ENCODE assay signal across 26 cellular contexts in genomic region chr13:34361528-34361927, GRCh38.
DNase-seq lines count a peak whose midpoint lies in the region; ATAC-seq, FAIRE-seq and TF ChIP-seq lines count a peak whose summit lies in the region.
"Had no signal": no experiment of that assay in that cellular context is flagged by ENCODE, and none has a peak within 500 bp of the region (broad histone marks: within the 10 kb centered on the region; RNA-seq: fewer than 3 reads in every experiment).

No MANE protein-coding gene starts in this region.

- no peaks in the 10 kb centered on the region for H3K36me3 Mint-ChIP-seq in brain
- H3K36me3 Mint-ChIP-seq: natural killer cell treated with Interleukin-12 subunit alpha and Interleukin-12 subunit beta and Interleukin-15 and Interleukin-18, amount 100 ng/mL, for 72 hours had no signal

- H4K20me1 ChIP-seq in hepatocyte (ENCODE audit: insufficient read depth, poor library complexity, severe bottlenecking) = no peaks in the 10 kb centered on the region

- H3K9ac ChIP-seq in kidney (ENCODE audit: low read length in 2 of 2) = no peak overlapping the region

- H3K27me3 ChIP-seq in hepatocyte = no peaks in the 10 kb centered on the region
- H3K27me3 ChIP-seq in testis = no peaks in the 10 kb centered on the region
- H3K27me3 ChIP-seq: ascending aorta, uterus had no signal

- H3K36me3 ChIP-seq in hepatocyte (replicated peaks; ENCODE audit: insufficient read depth, low read depth) = no peaks in the 10 kb centered on the region
- no peaks in the 10 kb centered on the region for H3K36me3 ChIP-seq in testis (ENCODE audit: low read depth, missing control alignments)
- no peaks in the 10 kb centered on the region for H3K36me3 ChIP-seq in kidney (ENCODE audit: control insufficient read depth in 1 of 2, insufficient read depth in 2 of 2, low read length in 2 of 2)
- H3K36me3 ChIP-seq: ascending aorta, uterus had no signal

- H3K27ac ChIP-seq in hepatocyte (no peak overlapping the region), testis (no peak overlapping the region), kidney (ENCODE audit: low read depth in 2 of 2, low read length in 2 of 2) (no peak overlapping the region)
- H3K27ac ChIP-seq: ascending aorta, uterus, VCaP had no signal

- H3K4me2 ChIP-seq in hepatocyte = no peak overlapping the region

- no peaks in the 10 kb centered on the region for H3K79me2 ChIP-seq in hepatocyte

- no peak for ATAC-seq in GM18498 (IDR thresholded peaks at IDR 0.05; ENCODE audit: unreplicated experiment)
- ATAC-seq: natural killer cell treated with Interleukin-12 subunit alpha and Interleukin-12 subunit beta and Interleukin-15 and Interleukin-18, amount 100 ng/mL, for 72 hours; T-helper 17 cell had no signal

- H3K9me2 ChIP-seq in hepatocyte (replicated peaks; ENCODE audit: insufficient read depth) = no peaks in the 10 kb centered on the region

- H3K9me3 ChIP-seq in hepatocyte (ENCODE audit: low read depth) (no peaks in the 10 kb centered on the region), testis (no peaks in the 10 kb centered on the region), kidney (ENCODE audit: control insufficient read depth in 1 of 2, low read length in 2 of 2) (no peaks in the 10 kb centered on the region)
- H3K9me3 ChIP-seq: uterus had no signal

- 42% methylated on average over 3 of the region's 3 CpGs for WGBS in hepatocyte (ENCODE audit: low lambda C conversion rate, missing lambda C conversion rate)
- WGBS in testis, 2 donors = 44 to 51% methylated on average over 3 of the region's 3 CpGs

- H3K4me1 ChIP-seq in hepatocyte (ENCODE audit: insufficient read depth) = no peaks in the 10 kb centered on the region
- no peaks in the 10 kb centered on the region for H3K4me1 ChIP-seq in testis
- peaks cover 0 to 2% of the 10 kb centered on the region in 2 donors for H3K4me1 ChIP-seq in kidney (ENCODE audit: control insufficient read depth in 1 of 2, insufficient read depth in 1 of 2, low read depth in 1 of 2, low read length in 2 of 2)
- H3K4me1 ChIP-seq: uterus had no signal

- TF ChIP-seq POLR2A in testis (IDR thresholded peaks at IDR 0.05) = no peak

- H3K9me3 Mint-ChIP-seq in brain = peaks cover 0 to 3% (median 2%) of the 10 kb centered on the region in 5 experiments

- intact Hi-C loops in testis (cut with DNase I; ENCODE audit: low total_unique reads) (no loop called here), kidney (cut with DNase I) (no loop called here)

- DNase-seq in AG04449 (ENCODE audit: low read depth, low spot score) (peak; percentile 16), GM04503 (ENCODE audit: low read depth) (peak; percentile 65), hepatocyte (ENCODE audit: low spot score) (peak; percentile 13), testis (no peak), activated T-cell treated with anti-CD3 and anti-CD28 coated beads for 4 hours (no peak), kidney (no peak)
- DNase-seq: ACHN; activated gamma-delta T cell treated with Interleukin-2 at 50 U/mL for 16 hours; cerebellar nuclear complex; COR-L47; effector CD8-positive, alpha-beta T cell; Kasumi-1; NCI-H1092 treated with DMSO at 0.1 percent for 48 hours; NCI-H524 treated with DMSO at 0.1 percent for 48 hours; SHP77 treated with DMSO at 0.1 percent for 48 hours; stimulated activated CD4-positive, alpha-beta T cell treated with anti-CD3 and anti-CD28 coated beads, Interleukin-4, amount 100 ng/mL, for 4 hours; T-helper 17 cell; uterus had no signal

- peak overlapping the region in 3 of 5 experiments; percentile 4 to 39 (median 6) for H3K27ac Mint-ChIP-seq in brain
- H3K27ac Mint-ChIP-seq: natural killer cell treated with Interleukin-12 subunit alpha and Interleukin-12 subunit beta and Interleukin-15 and Interleukin-18, amount 100 ng/mL, for 72 hours; T-helper 17 cell had no signal

- TF ChIP-seq CTCF in AG04449 (IDR thresholded peaks at IDR 0.05; ENCODE audit: insufficient read depth, low read length, missing control alignments) (no peak), brain (conservative IDR thresholded peaks at IDR 0.05) (no peak), hepatocyte (IDR thresholded peaks at IDR 0.05; ENCODE audit: poor library complexity) (no peak), testis (IDR thresholded peaks at IDR 0.05) (no peak), kidney (IDR thresholded peaks at IDR 0.05; ENCODE audit: borderline replicate concordance, extremely low read depth, insufficient read depth) (no peak)

- no peak overlapping the region for H3K4me3 Mint-ChIP-seq in brain
- H3K4me3 Mint-ChIP-seq: natural killer cell treated with Interleukin-12 subunit alpha and Interleukin-12 subunit beta and Interleukin-15 and Interleukin-18, amount 100 ng/mL, for 72 hours; T-helper 17 cell had no signal

- no peak overlapping the region for H2AFZ ChIP-seq in hepatocyte

- H3K4me1 Mint-ChIP-seq in brain = peaks cover 33% of the 10 kb centered on the region

- H3K4me3 ChIP-seq in AG04449 (ENCODE audit: low read depth, low read length) (no peak overlapping the region), hepatocyte (no peak overlapping the region), testis (no peak overlapping the region), kidney (ENCODE audit: low read length in 2 of 2) (no peak overlapping the region)
- H3K4me3 ChIP-seq: ascending aorta, skin epidermis, uterus had no signal

- H3K27me3 Mint-ChIP-seq in brain = no peaks in the 10 kb centered on the region
- H3K27me3 Mint-ChIP-seq: natural killer cell treated with Interleukin-12 subunit alpha and Interleukin-12 subunit beta and Interleukin-15 and Interleukin-18, amount 100 ng/mL, for 72 hours; T-helper 17 cell had no signal

- POLR2A ChIA-PET in AG04449 (lab: Yijun Ruan, JAX) = no interaction called here

- no peak for FAIRE-seq in kidney (lab: Jason Lieb, UNC)
- FAIRE-seq: frontal cortex, H1 had no signal

- CTCF ChIA-PET in AG04449 (lab: Yijun Ruan, JAX) = no interaction called here

Comparison
In these comparisons a context has a peak if more than half of its experiments do, and no peak if none do; other contexts are left out.
1. DNase-seq: peak in AG04449 (single experiment), GM04503 (single experiment) and hepatocyte (single experiment); none in testis (single experiment), activated T-cell treated with anti-CD3 and anti-CD28 coated beads for 4 hours (single experiment) and kidney (single experiment).